17 cellular contexts compared by ENCODE assay signal in genomic region chrX:69318651-69319305, GRCh38.
"Had no signal": no experiment of that assay in that cellular context is flagged by ENCODE, and none has a peak within 500 bp of the region (broad histone marks: within the 10 kb centered on the region; RNA-seq: fewer than 3 reads in every experiment).

No MANE protein-coding gene starts in this region.

- H3K4me1 Mint-ChIP-seq: activated CD4-positive, alpha-beta T cell treated with anti-CD3 and anti-CD28 coated beads, Interleukin-2, amount 10 ng/mL, durations not matched to agents 7 days and 5 days; activated naive CD4-positive, alpha-beta T cell treated with anti-CD3 and anti-CD28 coated beads, Interleukin-2, amount 10 ng/mL, durations not matched to agents 7 days and 5 days; activated naive CD8-positive, alpha-beta T cell treated with anti-CD3 and anti-CD28 coated beads, Interleukin-2, amount 50 U/mL, for 24 hours; stimulated activated naive B cell treated with anti-CD40 and anti-IgM and Interleukin-4, amounts not matched to agents 10 μg/mL and 1 μg/mL and 100 μg/mL, for 72 hours had no signal

- H3K4me1 ChIP-seq: foreskin keratinocyte had no signal

- H3K9me3 Mint-ChIP-seq: activated CD4-positive, alpha-beta T cell treated with anti-CD3 and anti-CD28 coated beads, Interleukin-2, amount 10 ng/mL, durations not matched to agents 7 days and 5 days; activated naive CD4-positive, alpha-beta T cell treated with anti-CD3 and anti-CD28 coated beads, Interleukin-2, amount 10 ng/mL, durations not matched to agents 7 days and 5 days; activated naive CD8-positive, alpha-beta T cell treated with anti-CD3 and anti-CD28 coated beads, Interleukin-2, amount 50 U/mL, for 24 hours; activated T-cell treated with anti-CD3 and anti-CD28 coated beads, Interleukin-2, amount 50 U/mL, for 4 hours; stimulated activated naive B cell treated with anti-CD40 and anti-IgM and Interleukin-4, amounts not matched to agents 10 μg/mL and 1 μg/mL and 100 μg/mL, for 72 hours had no signal

- H3K4me3 Mint-ChIP-seq: activated CD4-positive, alpha-beta T cell treated with anti-CD3 and anti-CD28 coated beads, Interleukin-2, amount 10 ng/mL, durations not matched to agents 7 days and 5 days; activated naive CD4-positive, alpha-beta T cell treated with anti-CD3 and anti-CD28 coated beads, Interleukin-2, amount 10 ng/mL, durations not matched to agents 7 days and 5 days; activated naive CD8-positive, alpha-beta T cell treated with anti-CD3 and anti-CD28 coated beads, Interleukin-2, amount 50 U/mL, for 24 hours; activated T-cell treated with anti-CD3 and anti-CD28 coated beads, Interleukin-2, amount 50 U/mL, for 4 hours; nephron; stimulated activated naive B cell treated with anti-CD40 and anti-IgM and Interleukin-4, amounts not matched to agents 10 μg/mL and 1 μg/mL and 100 μg/mL, for 72 hours had no signal

- ATAC-seq: activated CD4-positive, CD25-positive, alpha-beta regulatory T cell treated with anti-CD3 and anti-CD28 coated beads, Interleukin-2, amount 50 U/mL, for 24 hours; activated T-cell treated with anti-CD3 and anti-CD28 coated beads, Interleukin-2, amount 50 U/mL, for 4 hours; stimulated activated naive B cell treated with anti-CD40 and anti-IgM and Interleukin-4, amounts not matched to agents 10 μg/mL and 1 μg/mL and 100 μg/mL, for 72 hours had no signal

- H3K27me3 Mint-ChIP-seq: activated naive CD4-positive, alpha-beta T cell treated with anti-CD3 and anti-CD28 coated beads, Interleukin-2, amount 10 ng/mL, durations not matched to agents 7 days and 5 days; activated naive CD8-positive, alpha-beta T cell treated with anti-CD3 and anti-CD28 coated beads, Interleukin-2, amount 50 U/mL, for 24 hours had no signal

- DNase-seq: activated CD4-positive, alpha-beta T cell treated with anti-CD3 and anti-CD28 coated beads, Interleukin-2, amount 10 ng/mL, durations not matched to agents 7 days and 5 days; activated CD8-positive, alpha-beta memory T cell treated with anti-CD3 and anti-CD28 coated beads, Interleukin-2, amount 50 U/mL, for 4 hours; activated effector memory CD4-positive, alpha-beta T cell treated with Interleukin-2 at 50 U/mL for 16 hours; activated naive CD4-positive, alpha-beta T cell treated with anti-CD3 and anti-CD28 coated beads, Interleukin-2, amount 10 ng/mL, durations not matched to agents 7 days and 5 days; activated naive CD8-positive, alpha-beta T cell treated with anti-CD3 and anti-CD28 coated beads, Interleukin-2, amount 50 U/mL, for 24 hours; activated T-cell treated with anti-CD3 and anti-CD28 coated beads, Interleukin-2, amount 50 U/mL, for 4 hours; aorta; kidney glomerular epithelial cell; nucleus accumbens; retina; stimulated activated naive B cell treated with anti-CD40 and anti-IgM and Interleukin-4, amounts not matched to agents 10 μg/mL and 1 μg/mL and 100 μg/mL, for 72 hours; T-helper 1 cell; T-helper 9 cell had no signal

- H3K27me3 ChIP-seq: foreskin keratinocyte had no signal

- H3K36me3 Mint-ChIP-seq: activated naive CD4-positive, alpha-beta T cell treated with anti-CD3 and anti-CD28 coated beads, Interleukin-2, amount 10 ng/mL, durations not matched to agents 7 days and 5 days; stimulated activated naive B cell treated with anti-CD40 and anti-IgM and Interleukin-4, amounts not matched to agents 10 μg/mL and 1 μg/mL and 100 μg/mL, for 72 hours had no signal

- FAIRE-seq: bronchial epithelial cell had no signal

- H3K27ac ChIP-seq: foreskin keratinocyte had no signal

- H3K27ac Mint-ChIP-seq: activated CD4-positive, alpha-beta T cell treated with anti-CD3 and anti-CD28 coated beads, Interleukin-2, amount 10 ng/mL, durations not matched to agents 7 days and 5 days; activated naive CD4-positive, alpha-beta T cell treated with anti-CD3 and anti-CD28 coated beads, Interleukin-2, amount 10 ng/mL, durations not matched to agents 7 days and 5 days; activated naive CD8-positive, alpha-beta T cell treated with anti-CD3 and anti-CD28 coated beads, Interleukin-2, amount 50 U/mL, for 24 hours; stimulated activated naive B cell treated with anti-CD40 and anti-IgM and Interleukin-4, amounts not matched to agents 10 μg/mL and 1 μg/mL and 100 μg/mL, for 72 hours had no signal
